Comparison of ENCODE assay signal across 18 cellular contexts in genomic region chr3:32972482-32973146, GRCh38. TPM values are rescaled to one million over a fixed set of nuclear protein-coding genes. Genes with fewer than 3 reads are reported as not detected.
A peak's percentile ranks its signal among the peaks of the same experiment; 100 is the strongest.
DNase-seq lines count a peak whose midpoint lies in the region; ATAC-seq and TF ChIP-seq lines count a peak whose summit lies in the region.
"Had no signal": no experiment of that assay in that cellular context is flagged by ENCODE, and none has a peak within 500 bp of the region (broad histone marks: within the 10 kb centered on the region; RNA-seq: fewer than 3 reads in every experiment).

No MANE protein-coding gene starts in this region.

- no peaks in the 10 kb centered on the region for H3K27me3 ChIP-seq in testis
- H3K27me3 ChIP-seq: BLaER1 treated with 17β-estradiol and CSF1 and Interleukin-3, amounts not matched to agents 10 nM and 100 nM had no signal

- no peaks in the 10 kb centered on the region for H3K27me3 Mint-ChIP-seq in activated CD8-positive, alpha-beta memory T cell treated with anti-CD3 and anti-CD28 coated beads, Interleukin-2, amount 10 ng/mL, durations not matched to agents 7 days and 5 days
- H3K27me3 Mint-ChIP-seq in T-helper 17 cell = no peaks in the 10 kb centered on the region
- no peaks in the 10 kb centered on the region for H3K27me3 Mint-ChIP-seq in activated T-helper 1 cell treated with anti-CD3 and anti-CD28 coated beads, Interleukin-12 subunit alpha, Interleukin-12 subunit beta, Interleukin-2, Interleukin-4 antibody, amounts not matched to agents 30 ng/mL and 10 ng/mL and 1 ng/mL, durations not matched to agents 14 hours and 24 hours and 36 hours (ENCODE audit: insufficient read depth)

- peaks cover 17% of the 10 kb centered on the region for H3K36me3 Mint-ChIP-seq in activated CD8-positive, alpha-beta memory T cell treated with anti-CD3 and anti-CD28 coated beads, Interleukin-2, amount 10 ng/mL, durations not matched to agents 7 days and 5 days
- no peaks in the 10 kb centered on the region for H3K36me3 Mint-ChIP-seq in T-helper 17 cell (ENCODE audit: low read depth)
- peaks cover 7% of the 10 kb centered on the region for H3K36me3 Mint-ChIP-seq in activated T-helper 1 cell treated with anti-CD3 and anti-CD28 coated beads, Interleukin-12 subunit alpha, Interleukin-12 subunit beta, Interleukin-2, Interleukin-4 antibody, amounts not matched to agents 30 ng/mL and 10 ng/mL and 1 ng/mL, durations not matched to agents 14 hours and 24 hours and 36 hours (ENCODE audit: low read depth)

- H3K27ac ChIP-seq in testis = no peak overlapping the region
- H3K27ac ChIP-seq: A549; BLaER1 treated with 17β-estradiol and CSF1 and Interleukin-3, amounts not matched to agents 10 nM and 100 nM had no signal

- no peak for TF ChIP-seq CTCF in testis (IDR thresholded peaks at IDR 0.05)

- 41 to 70% methylated on average over 4 of the region's 4 CpGs for WGBS in testis, 2 donors

- H3K36me3 ChIP-seq in testis (ENCODE audit: low read depth, missing control alignments) = no peaks in the 10 kb centered on the region
- H3K36me3 ChIP-seq: BLaER1 treated with 17β-estradiol and CSF1 and Interleukin-3, amounts not matched to agents 10 nM and 100 nM had no signal

- no peak for TF ChIP-seq POLR2A in testis (IDR thresholded peaks at IDR 0.05)

- no peak overlapping the region for H3K4me3 ChIP-seq in testis
- H3K4me3 ChIP-seq: A549; BLaER1 treated with 17β-estradiol and CSF1 and Interleukin-3, amounts not matched to agents 10 nM and 100 nM had no signal

- CTCF ChIA-PET in activated CD8-positive, alpha-beta memory T cell treated with anti-CD3 and anti-CD28 coated beads, Interleukin-2, amount 10 ng/mL, durations not matched to agents 7 days and 5 days (lab: Charles Lee) = interaction anchor here (2.0 to 5.2 kb wide), 2 partner anchors 24 to 89 kb away, joined by 8 to 27 read pairs; partner anchors contain the start of gene CCR4

- no peaks in the 10 kb centered on the region for H3K4me1 ChIP-seq in testis

- no peak overlapping the region for H3K4me3 Mint-ChIP-seq in activated CD8-positive, alpha-beta memory T cell treated with anti-CD3 and anti-CD28 coated beads, Interleukin-2, amount 10 ng/mL, durations not matched to agents 7 days and 5 days
- peak overlapping the region; percentile 63 for H3K4me3 Mint-ChIP-seq in T-helper 17 cell
- no peak overlapping the region for H3K4me3 Mint-ChIP-seq in activated T-helper 1 cell treated with anti-CD3 and anti-CD28 coated beads, Interleukin-12 subunit alpha, Interleukin-12 subunit beta, Interleukin-2, Interleukin-4 antibody, amounts not matched to agents 30 ng/mL and 10 ng/mL and 1 ng/mL, durations not matched to agents 14 hours and 24 hours and 36 hours

- peak; percentile 12 for DNase-seq in activated CD8-positive, alpha-beta memory T cell treated with anti-CD3 and anti-CD28 coated beads, Interleukin-2, amount 10 ng/mL, durations not matched to agents 7 days and 5 days
- DNase-seq in activated CD8-positive, alpha-beta memory T cell treated with anti-CD3 and anti-CD28 coated beads, Interleukin-2, amount 50 U/mL, for 4 hours = no peak
- DNase-seq in T-helper 17 cell = no peak
- DNase-seq in dermis blood vessel endothelial cell = peak; percentile 17
- peak; percentile 28 for DNase-seq in testis
- DNase-seq in activated T-helper 1 cell treated with anti-CD3 and anti-CD28 coated beads, Interleukin-12 subunit alpha, Interleukin-12 subunit beta, Interleukin-2, Interleukin-4 antibody, amounts not matched to agents 30 ng/mL and 10 ng/mL and 1 ng/mL, durations not matched to agents 14 hours and 24 hours and 36 hours (ENCODE audit: low spot score) = no peak
- DNase-seq in GM19240 (ENCODE audit: insufficient read length, low spot score) = no peak
- no peak for DNase-seq in epidermal melanocyte (ENCODE audit: insufficient read length, low spot score)
- DNase-seq: COR-L47, EL, H7, Kasumi-1, NCI-H1105, NCI-H1694, NCI-H510A treated with DMSO at 0.1 percent for 48 hours had no signal

- ATAC-seq in activated CD8-positive, alpha-beta memory T cell treated with anti-CD3 and anti-CD28 coated beads, Interleukin-2, amount 10 ng/mL, durations not matched to agents 7 days and 5 days = no peak
- no peak for ATAC-seq in T-helper 17 cell
- ATAC-seq: A549, Panc1 had no signal

- H3K9me3 Mint-ChIP-seq in activated CD8-positive, alpha-beta memory T cell treated with anti-CD3 and anti-CD28 coated beads, Interleukin-2, amount 10 ng/mL, durations not matched to agents 7 days and 5 days (ENCODE audit: low read depth) = peaks cover under 1% of the 10 kb centered on the region
- peaks cover 4% of the 10 kb centered on the region for H3K9me3 Mint-ChIP-seq in activated T-helper 1 cell treated with anti-CD3 and anti-CD28 coated beads, Interleukin-12 subunit alpha, Interleukin-12 subunit beta, Interleukin-2, Interleukin-4 antibody, amounts not matched to agents 30 ng/mL and 10 ng/mL and 1 ng/mL, durations not matched to agents 14 hours and 24 hours and 36 hours

- intact Hi-C loops in testis (cut with DNase I; ENCODE audit: low total_unique reads) = no loop called here
- intact Hi-C loops in activated T-helper 1 cell treated with anti-CD3 and anti-CD28 coated beads, Interleukin-12 subunit alpha, Interleukin-12 subunit beta, Interleukin-2, Interleukin-4 antibody, amounts not matched to agents 30 ng/mL and 10 ng/mL and 1 ng/mL, durations not matched to agents 14 hours and 24 hours and 36 hours (cut with micrococcal nuclease) = no loop called here

- peaks cover 49% of the 10 kb centered on the region for H3K4me1 Mint-ChIP-seq in activated CD8-positive, alpha-beta memory T cell treated with anti-CD3 and anti-CD28 coated beads, Interleukin-2, amount 10 ng/mL, durations not matched to agents 7 days and 5 days
- peaks cover 41% of the 10 kb centered on the region for H3K4me1 Mint-ChIP-seq in T-helper 17 cell
- peaks cover 53% of the 10 kb centered on the region for H3K4me1 Mint-ChIP-seq in activated T-helper 1 cell treated with anti-CD3 and anti-CD28 coated beads, Interleukin-12 subunit alpha, Interleukin-12 subunit beta, Interleukin-2, Interleukin-4 antibody, amounts not matched to agents 30 ng/mL and 10 ng/mL and 1 ng/mL, durations not matched to agents 14 hours and 24 hours and 36 hours (ENCODE audit: low read depth)

- H3K27ac Mint-ChIP-seq in activated CD8-positive, alpha-beta memory T cell treated with anti-CD3 and anti-CD28 coated beads, Interleukin-2, amount 10 ng/mL, durations not matched to agents 7 days and 5 days = peak overlapping the region; percentile 35
- peak overlapping the region; percentile 87 for H3K27ac Mint-ChIP-seq in T-helper 17 cell
- no peak overlapping the region for H3K27ac Mint-ChIP-seq in activated T-helper 1 cell treated with anti-CD3 and anti-CD28 coated beads, Interleukin-12 subunit alpha, Interleukin-12 subunit beta, Interleukin-2, Interleukin-4 antibody, amounts not matched to agents 30 ng/mL and 10 ng/mL and 1 ng/mL, durations not matched to agents 14 hours and 24 hours and 36 hours

- H3K9me3 ChIP-seq in T-helper 17 cell (ENCODE audit: control insufficient read depth, low read length, poor library complexity, severe bottlenecking) (peaks cover 3% of the 10 kb centered on the region), testis (no peaks in the 10 kb centered on the region)
- H3K9me3 ChIP-seq: A549 had no signal

RNA-seq across cellular contexts. Expression of gene CCR4, which starts 21.2 kb away (rescaled TPM):
- total RNA-seq in activated CD8-positive, alpha-beta memory T cell treated with anti-CD3 and anti-CD28 coated beads, Interleukin-2, amount 10 ng/mL, durations not matched to agents 7 days and 5 days = 10 to 100 TPM; 22.8 to 42.1 TPM
- total RNA-seq in T-helper 17 cell (100 to 1,000 TPM; 117 to 149 TPM), dermis blood vessel endothelial cell (under 0.01 and 0.05 TPM in 2 replicates), testis (1 to 10 TPM; 2.8 to 3.0 TPM)
- polyA plus RNA-seq in testis (ENCODE audit: insufficient read depth, low read depth, low replicate concordance) = 2.0 TPM
- total RNA-seq in activated T-helper 1 cell treated with anti-CD3 and anti-CD28 coated beads, Interleukin-12 subunit alpha, Interleukin-12 subunit beta, Interleukin-2, Interleukin-4 antibody, amounts not matched to agents 30 ng/mL and 10 ng/mL and 1 ng/mL, durations not matched to agents 14 hours and 24 hours and 36 hours = 110 and 115 TPM in 2 replicates
- total RNA-seq: H7 had no signal
- polyA plus RNA-seq: A549 had no signal

Comparison
In these comparisons a context has a peak if more than half of its experiments do, and no peak if none do; other contexts are left out.
1. DNase-seq: peak in activated CD8-positive, alpha-beta memory T cell treated with anti-CD3 and anti-CD28 coated beads, Interleukin-2, amount 10 ng/mL, durations not matched to agents 7 days and 5 days (single experiment), dermis blood vessel endothelial cell (single experiment) and testis (single experiment); none in activated CD8-positive, alpha-beta memory T cell treated with anti-CD3 and anti-CD28 coated beads, Interleukin-2, amount 50 U/mL, for 4 hours (single experiment), T-helper 17 cell (0 of 3), activated T-helper 1 cell treated with anti-CD3 and anti-CD28 coated beads, Interleukin-12 subunit alpha, Interleukin-12 subunit beta, Interleukin-2, Interleukin-4 antibody, amounts not matched to agents 30 ng/mL and 10 ng/mL and 1 ng/mL, durations not matched to agents 14 hours and 24 hours and 36 hours (single experiment), GM19240 (single experiment) and epidermal melanocyte (single experiment).
2. RNA of gene CCR4, which starts 21.2 kb away (total RNA-seq): 117 to 149 TPM in T-helper 17 cell, 110 to 115 TPM in activated T-helper 1 cell treated with anti-CD3 and anti-CD28 coated beads, Interleukin-12 subunit alpha, Interleukin-12 subunit beta, Interleukin-2, Interleukin-4 antibody, amounts not matched to agents 30 ng/mL and 10 ng/mL and 1 ng/mL, durations not matched to agents 14 hours and 24 hours and 36 hours and 22.8 to 42.1 TPM in activated CD8-positive, alpha-beta memory T cell treated with anti-CD3 and anti-CD28 coated beads, Interleukin-2, amount 10 ng/mL, durations not matched to agents 7 days and 5 days; 2.8 to 3.0 TPM in testis and under 0.01 to 0.05 TPM in dermis blood vessel endothelial cell; every median in the first group is over 4 times any median in the second.